Comparison of ENCODE assay signal across 8 cellular contexts in genomic region chr7:122803323-122803722, GRCh38.
DNase-seq lines count a peak whose midpoint lies in the region; ATAC-seq and TF ChIP-seq lines count a peak whose summit lies in the region.

No MANE protein-coding gene starts in this region.

- H3K27ac ChIP-seq in Panc1 (ENCODE audit: low read length) (no peak overlapping the region), smooth muscle cell (ENCODE audit: low read depth) (no peak overlapping the region)

- H3K36me3 ChIP-seq in Panc1 (ENCODE audit: control insufficient read depth, insufficient read depth, low read length): no peaks in the 10 kb centered on the region
- H3K36me3 ChIP-seq in smooth muscle cell (ENCODE audit: low read depth): no peaks in the 10 kb centered on the region

- intact Hi-C loops in Panc1 (cut with micrococcal nuclease; ENCODE audit: unreplicated experiment): loop anchor here (10.0 kb wide), 1 partner anchor 351 kb away; no protein-coding TSS in a partner anchor

- H3K9ac ChIP-seq in smooth muscle cell (ENCODE audit: low read depth): no peak overlapping the region

- no TSS peak for BruUV-seq in Panc1 (replicated peaks; lab: Mats Ljungman, UMichigan)

- no peak overlapping the region for H3K4me2 ChIP-seq in smooth muscle cell

- H3K4me1 ChIP-seq in Panc1 (ENCODE audit: control insufficient read depth, insufficient read depth, low read length) (no peaks in the 10 kb centered on the region), smooth muscle cell (ENCODE audit: low read depth) (peaks cover 6% of the 10 kb centered on the region)

- in situ Hi-C loops in Panc1 (cut with HindIII; ENCODE audit: low pct_unique_long_range_greater_than_20kb, low sequenced_read_pairs): no loop called here

- 42% methylated on average over 2 of the region's 2 CpGs for WGBS in smooth muscle cell (ENCODE audit: low lambda C conversion rate)

- CTCF ChIA-PET in Panc1 (lab: Charles Lee): no interaction called here

- no peaks in the 10 kb centered on the region for H3K27me3 ChIP-seq in Panc1 (ENCODE audit: control insufficient read depth, insufficient read depth, low read length)
- no peaks in the 10 kb centered on the region for H3K27me3 ChIP-seq in smooth muscle cell (ENCODE audit: low read depth)

- H3K9me3 ChIP-seq in Panc1 (ENCODE audit: control insufficient read depth, insufficient read depth, low read depth, low read length) (no peaks in the 10 kb centered on the region), smooth muscle cell (replicated peaks; ENCODE audit: low read depth) (no peaks in the 10 kb centered on the region)

- H4K20me1 ChIP-seq in smooth muscle cell (ENCODE audit: low read depth): no peaks in the 10 kb centered on the region

- POLR2A ChIA-PET in Panc1 (lab: Charles Lee): no interaction called here

- ATAC-seq in Panc1 (no peak), GM18520 (IDR thresholded peaks at IDR 0.05; ENCODE audit: unreplicated experiment) (no peak), GM18511 (IDR thresholded peaks at IDR 0.05; ENCODE audit: unreplicated experiment) (no peak), GM21576 (IDR thresholded peaks at IDR 0.05; ENCODE audit: unreplicated experiment) (no peak)

- peak; percentile 7 for DNase-seq in DMS 273 (lab: John Stamatoyannopoulos, UW; ENCODE audit: unreplicated experiment)
- no peak for DNase-seq in DMS 273 treated with DMSO at 0.1 percent for 48 hours (lab: John Stamatoyannopoulos, UW)
- no peak for DNase-seq in Panc1 (ENCODE audit: low read depth, low spot score)
- DNase-seq in globus pallidus (ENCODE audit: low spot score): peak; percentile 47
- DNase-seq in smooth muscle cell (lab: John Stamatoyannopoulos, UW; ENCODE audit: unreplicated experiment): no peak

- no peaks in the 10 kb centered on the region for H3F3A ChIP-seq in smooth muscle cell (ENCODE audit: low read depth)

- no peaks in the 10 kb centered on the region for H3K79me2 ChIP-seq in smooth muscle cell (ENCODE audit: low read depth)

- no peak overlapping the region for H2AFZ ChIP-seq in smooth muscle cell (ENCODE audit: low read depth)

- TF ChIP-seq CTCF in Panc1 (IDR thresholded peaks at IDR 0.05) (peak; percentile 26; the same call in 1 of the 2 replicates), smooth muscle cell (IDR thresholded peaks at IDR 0.05; ENCODE audit: borderline replicate concordance, insufficient read depth, poor library complexity, severe bottlenecking) (peak; percentile 6)

- H3K4me3 ChIP-seq in Panc1 (ENCODE audit: low read depth in 2 of 2, low read length in 2 of 2) (no peak overlapping the region), smooth muscle cell (no peak overlapping the region)

Comparison
In these comparisons a context has a peak if more than half of its experiments do, and no peak if none do; other contexts are left out.
1. DNase-seq: peak in DMS 273 (single experiment) and globus pallidus (single experiment); none in DMS 273 treated with DMSO at 0.1 percent for 48 hours (single experiment), Panc1 (single experiment) and smooth muscle cell (single experiment).